In genomic region chr6:36027501-36028087, GRCh38 we compare ENCODE assay signal across 1 cellular context.
TF ChIP-seq lines count a peak whose summit lies in the region.

MAPK14 (plus strand) TSS chr6:36027808; CDS start chr6:36028158, 350 bp downstream.

TF ChIP-seq in HEK293, 187 proteins besides CTCF, POLR2A, EP300 and RAD21 (continued from another document and continues in another):
- TF ChIP-seq, protein P1, sequence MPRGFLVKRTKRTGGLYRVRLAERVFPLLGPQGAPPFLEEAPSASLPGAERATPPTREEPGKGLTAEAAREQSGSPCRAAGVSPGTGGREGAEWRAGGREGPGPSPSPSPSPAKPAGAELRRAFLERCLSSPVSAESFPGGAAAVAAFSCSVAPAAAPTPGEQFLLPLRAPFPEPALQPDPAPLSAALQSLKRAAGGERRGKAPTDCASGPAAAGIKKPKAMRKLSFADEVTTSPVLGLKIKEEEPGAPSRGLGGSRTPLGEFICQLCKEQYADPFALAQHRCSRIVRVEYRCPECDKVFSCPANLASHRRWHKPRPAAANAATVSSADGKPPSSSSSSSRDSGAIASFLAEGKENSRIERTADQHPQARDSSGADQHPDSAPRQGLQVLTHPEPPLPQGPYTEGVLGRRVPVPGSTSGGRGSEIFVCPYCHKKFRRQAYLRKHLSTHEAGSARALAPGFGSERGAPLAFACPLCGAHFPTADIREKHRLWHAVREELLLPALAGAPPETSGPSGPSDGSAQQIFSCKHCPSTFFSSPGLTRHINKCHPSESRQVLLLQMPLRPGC (tag by site-specific recombination; IDR thresholded peaks at IDR 0.05) = 0 out of 2 replicates have a peak, but pooled peaks have one; percentile 6
- peak; percentile 50 for TF ChIP-seq ZBTB21 (tag by site-specific recombination; IDR thresholded peaks at IDR 0.05)
- no peak for TF ChIP-seq ZFP69B (tag by site-specific recombination; IDR thresholded peaks at IDR 0.05)
- peak; percentile 92 for TF ChIP-seq ZXDB (tag by site-specific recombination; IDR thresholded peaks at IDR 0.05)
- TF ChIP-seq ZBTB20 (tag by site-specific recombination; IDR thresholded peaks at IDR 0.05) = no peak
- TF ChIP-seq HOXD13 (CRISPR knock-in tag; IDR thresholded peaks at IDR 0.05; ENCODE audit: borderline replicate concordance) = no peak
- TF ChIP-seq EGR2 (tag by site-specific recombination; IDR thresholded peaks at IDR 0.05; ENCODE audit: low read depth) = 0 out of 2 replicates have a peak, but pooled peaks have one; percentile 16
- TF ChIP-seq ZSCAN5A (tag by site-specific recombination; IDR thresholded peaks at IDR 0.05) = 0 out of 2 replicates have a peak, but pooled peaks have one; percentile 53
- TF ChIP-seq OSR2 (tag by site-specific recombination; IDR thresholded peaks at IDR 0.05) = peak; percentile 58; the same call in 1 of the 2 replicates
- no peak for TF ChIP-seq ZFP37 (tag by site-specific recombination; IDR thresholded peaks at IDR 0.05)
- TF ChIP-seq ZNF394 (tag by site-specific recombination; IDR thresholded peaks at IDR 0.05; ENCODE audit: borderline replicate concordance) = peak; percentile 100
- TF ChIP-seq GLIS2 (tag by site-specific recombination; IDR thresholded peaks at IDR 0.05) = no peak
- TF ChIP-seq ZNF133 (tag by site-specific recombination; IDR thresholded peaks at IDR 0.05) = no peak
- TF ChIP-seq, protein P2, sequence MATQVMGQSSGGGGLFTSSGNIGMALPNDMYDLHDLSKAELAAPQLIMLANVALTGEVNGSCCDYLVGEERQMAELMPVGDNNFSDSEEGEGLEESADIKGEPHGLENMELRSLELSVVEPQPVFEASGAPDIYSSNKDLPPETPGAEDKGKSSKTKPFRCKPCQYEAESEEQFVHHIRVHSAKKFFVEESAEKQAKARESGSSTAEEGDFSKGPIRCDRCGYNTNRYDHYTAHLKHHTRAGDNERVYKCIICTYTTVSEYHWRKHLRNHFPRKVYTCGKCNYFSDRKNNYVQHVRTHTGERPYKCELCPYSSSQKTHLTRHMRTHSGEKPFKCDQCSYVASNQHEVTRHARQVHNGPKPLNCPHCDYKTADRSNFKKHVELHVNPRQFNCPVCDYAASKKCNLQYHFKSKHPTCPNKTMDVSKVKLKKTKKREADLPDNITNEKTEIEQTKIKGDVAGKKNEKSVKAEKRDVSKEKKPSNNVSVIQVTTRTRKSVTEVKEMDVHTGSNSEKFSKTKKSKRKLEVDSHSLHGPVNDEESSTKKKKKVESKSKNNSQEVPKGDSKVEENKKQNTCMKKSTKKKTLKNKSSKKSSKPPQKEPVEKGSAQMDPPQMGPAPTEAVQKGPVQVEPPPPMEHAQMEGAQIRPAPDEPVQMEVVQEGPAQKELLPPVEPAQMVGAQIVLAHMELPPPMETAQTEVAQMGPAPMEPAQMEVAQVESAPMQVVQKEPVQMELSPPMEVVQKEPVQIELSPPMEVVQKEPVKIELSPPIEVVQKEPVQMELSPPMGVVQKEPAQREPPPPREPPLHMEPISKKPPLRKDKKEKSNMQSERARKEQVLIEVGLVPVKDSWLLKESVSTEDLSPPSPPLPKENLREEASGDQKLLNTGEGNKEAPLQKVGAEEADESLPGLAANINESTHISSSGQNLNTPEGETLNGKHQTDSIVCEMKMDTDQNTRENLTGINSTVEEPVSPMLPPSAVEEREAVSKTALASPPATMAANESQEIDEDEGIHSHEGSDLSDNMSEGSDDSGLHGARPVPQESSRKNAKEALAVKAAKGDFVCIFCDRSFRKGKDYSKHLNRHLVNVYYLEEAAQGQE (tag by site-specific recombination; IDR thresholded peaks at IDR 0.05) = no peak
- TF ChIP-seq SP2 (tag by site-specific recombination; IDR thresholded peaks at IDR 0.05) = peak; percentile 75
- peak; percentile 69 for TF ChIP-seq SP7 (tag by site-specific recombination; IDR thresholded peaks at IDR 0.05)
- TF ChIP-seq ZNF155 (tag by site-specific recombination; IDR thresholded peaks at IDR 0.05) = no peak
- TF ChIP-seq PRDM1 (tag by site-specific recombination; IDR thresholded peaks at IDR 0.05) = no peak
- peak; percentile 58 for TF ChIP-seq ZNF677 (tag by site-specific recombination; IDR thresholded peaks at IDR 0.05)
- no peak for TF ChIP-seq FEZF1 (tag by site-specific recombination; IDR thresholded peaks at IDR 0.05)
- TF ChIP-seq ZNF548 (tag by site-specific recombination; IDR thresholded peaks at IDR 0.05) = no peak
- peak; percentile 97 for TF ChIP-seq ZNF600 (tag by site-specific recombination; IDR thresholded peaks at IDR 0.05)
- peak; percentile 93 for TF ChIP-seq KLF16 (tag by site-specific recombination; IDR thresholded peaks at IDR 0.05)
- no peak for TF ChIP-seq ZNF292 (tag by site-specific recombination; IDR thresholded peaks at IDR 0.05; ENCODE audit: borderline replicate concordance, low read depth)
- peak; percentile 100 for TF ChIP-seq ZBTB48 (tag by site-specific recombination; IDR thresholded peaks at IDR 0.05)
- TF ChIP-seq ZNF707 (tag by site-specific recombination; IDR thresholded peaks at IDR 0.05) = no peak
- TF ChIP-seq ZEB2 (tag by site-specific recombination; IDR thresholded peaks at IDR 0.05) = peak; percentile 82
- TF ChIP-seq ZNF146 (tag by site-specific recombination; IDR thresholded peaks at IDR 0.05) = no peak
- peak; percentile 40; the same call in 1 of the 2 replicates for TF ChIP-seq KLF10 (tag by site-specific recombination; IDR thresholded peaks at IDR 0.05)
- TF ChIP-seq ZNF561 (tag by site-specific recombination; IDR thresholded peaks at IDR 0.05; ENCODE audit: borderline replicate concordance) = peak; percentile 80; the same call in 1 of the 2 replicates
- no peak for TF ChIP-seq ZNF776 (tag by site-specific recombination; IDR thresholded peaks at IDR 0.05; ENCODE audit: borderline replicate concordance)
- no peak for TF ChIP-seq ZNF335 (tag by site-specific recombination; conservative IDR thresholded peaks at IDR 0.05)
- TF ChIP-seq ZNF510 (tag by site-specific recombination; IDR thresholded peaks at IDR 0.05; ENCODE audit: insufficient replicate concordance) = no peak
- peak; percentile 55; the same call in 1 of the 2 replicates for TF ChIP-seq ZNF391 (tag by site-specific recombination; IDR thresholded peaks at IDR 0.05; ENCODE audit: borderline replicate concordance, low read depth)
- TF ChIP-seq ZNF558 (tag by site-specific recombination; IDR thresholded peaks at IDR 0.05) = no peak; the same call in 1 of the 2 replicates
- peak; percentile 85 for TF ChIP-seq SP3 (tag by site-specific recombination; IDR thresholded peaks at IDR 0.05)
- 0 out of 2 replicates have a peak, but pooled peaks have one; percentile 19 for TF ChIP-seq ZNF324 (tag by site-specific recombination; IDR thresholded peaks at IDR 0.05)
- TF ChIP-seq, protein P3, sequence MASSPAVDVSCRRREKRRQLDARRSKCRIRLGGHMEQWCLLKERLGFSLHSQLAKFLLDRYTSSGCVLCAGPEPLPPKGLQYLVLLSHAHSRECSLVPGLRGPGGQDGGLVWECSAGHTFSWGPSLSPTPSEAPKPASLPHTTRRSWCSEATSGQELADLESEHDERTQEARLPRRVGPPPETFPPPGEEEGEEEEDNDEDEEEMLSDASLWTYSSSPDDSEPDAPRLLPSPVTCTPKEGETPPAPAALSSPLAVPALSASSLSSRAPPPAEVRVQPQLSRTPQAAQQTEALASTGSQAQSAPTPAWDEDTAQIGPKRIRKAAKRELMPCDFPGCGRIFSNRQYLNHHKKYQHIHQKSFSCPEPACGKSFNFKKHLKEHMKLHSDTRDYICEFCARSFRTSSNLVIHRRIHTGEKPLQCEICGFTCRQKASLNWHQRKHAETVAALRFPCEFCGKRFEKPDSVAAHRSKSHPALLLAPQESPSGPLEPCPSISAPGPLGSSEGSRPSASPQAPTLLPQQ (tag by site-specific recombination; IDR thresholded peaks at IDR 0.05) = peak; percentile 67
- peak; percentile 64 for TF ChIP-seq ZNF24 (tag by site-specific recombination; IDR thresholded peaks at IDR 0.05)
- TF ChIP-seq ZNF416 (tag by site-specific recombination; IDR thresholded peaks at IDR 0.05) = no peak
- peak; percentile 91 for TF ChIP-seq ZBTB8A (tag by site-specific recombination; IDR thresholded peaks at IDR 0.05)
- peak; percentile 87 for TF ChIP-seq KLF8 (tag by site-specific recombination; IDR thresholded peaks at IDR 0.05)
- peak; percentile 41; the same call in 1 of the 2 replicates for TF ChIP-seq GLIS1 (tag by site-specific recombination; IDR thresholded peaks at IDR 0.05)
- TF ChIP-seq PRDM2 (tag by site-specific recombination; IDR thresholded peaks at IDR 0.05; ENCODE audit: borderline replicate concordance) = no peak
- TF ChIP-seq OVOL3 (tag by site-specific recombination; IDR thresholded peaks at IDR 0.05) = no peak
- TF ChIP-seq ZNF2 (tag by site-specific recombination; IDR thresholded peaks at IDR 0.05) = peak; percentile 74; the same call in 1 of the 2 replicates
- no peak for TF ChIP-seq ZNF664 (tag by site-specific recombination; IDR thresholded peaks at IDR 0.05)
- TF ChIP-seq ZNF629 (tag by site-specific recombination; IDR thresholded peaks at IDR 0.05) = peak; percentile 72
- TF ChIP-seq ZNF571 (tag by site-specific recombination; IDR thresholded peaks at IDR 0.05) = no peak
- peak; percentile 96 for TF ChIP-seq ZBTB6 (tag by site-specific recombination; IDR thresholded peaks at IDR 0.05)
- TF ChIP-seq ZNF596 (tag by site-specific recombination; IDR thresholded peaks at IDR 0.05) = peak; percentile 46; the same call in 1 of the 2 replicates
- TF ChIP-seq HOXC10 (CRISPR knock-in tag; IDR thresholded peaks at IDR 0.05) = peak; percentile 57; the same call in 1 of the 2 replicates
- peak; percentile 41; the same call in 1 of the 2 replicates for TF ChIP-seq YY1 (tag by site-specific recombination; IDR thresholded peaks at IDR 0.05)
- TF ChIP-seq ZNF624 (tag by site-specific recombination; IDR thresholded peaks at IDR 0.05) = no peak
- no peak for TF ChIP-seq ZNF19 (tag by site-specific recombination; IDR thresholded peaks at IDR 0.05; ENCODE audit: low read depth)
- peak; percentile 91 for TF ChIP-seq ZNF654 (tag by site-specific recombination; IDR thresholded peaks at IDR 0.05; ENCODE audit: low read depth)
- no peak for TF ChIP-seq SCRT2 (tag by site-specific recombination; IDR thresholded peaks at IDR 0.05)
- TF ChIP-seq ZBTB17 (tag by site-specific recombination; IDR thresholded peaks at IDR 0.05) = peak; percentile 87
- TF ChIP-seq ZNF366 (tag by site-specific recombination; conservative IDR thresholded peaks at IDR 0.05) = peak; percentile 94
